1 cellular context compared by ENCODE assay signal in genomic region chr11:953513-953912, GRCh38.
TF ChIP-seq lines count a peak whose summit lies in the region.

No MANE protein-coding gene starts in this region.

TF ChIP-seq in HepG2, 621 proteins besides CTCF, POLR2A, EP300 and RAD21:
- TF ChIP-seq NFE2L2 (IDR thresholded peaks at IDR 0.05; ENCODE audit: low read length) (no peak), ZNF788 (CRISPR knock-in tag; IDR thresholded peaks at IDR 0.05; ENCODE audit: borderline replicate concordance) (0 out of 2 replicates have a peak, but pooled peaks have one; percentile 26), CREM (IDR thresholded peaks at IDR 0.05) (no peak), CREM (CRISPR knock-in tag; IDR thresholded peaks at IDR 0.05) (no peak), DPF2 (CRISPR knock-in tag; IDR thresholded peaks at IDR 0.05; ENCODE audit: borderline replicate concordance, low read depth) (no peak), ZNF780A (CRISPR knock-in tag; IDR thresholded peaks at IDR 0.05) (no peak), ARHGAP35 (CRISPR knock-in tag; IDR thresholded peaks at IDR 0.05; ENCODE audit: borderline replicate concordance) (no peak), ZNF550 (CRISPR knock-in tag; IDR thresholded peaks at IDR 0.05; ENCODE audit: borderline replicate concordance) (no peak), ATF4 (CRISPR knock-in tag; IDR thresholded peaks at IDR 0.05) (peak in 1 of 2 experiments; percentile 91; a peak in 2 of 4 replicates), ZNF121 (CRISPR knock-in tag; IDR thresholded peaks at IDR 0.05) (peak; percentile 49; the same call in 1 of the 2 replicates), U2AF1 (optimal IDR thresholded peaks at IDR 0.05; ENCODE audit: low read depth, low read length) (no peak), FOXO1 (CRISPR knock-in tag; IDR thresholded peaks at IDR 0.05) (no peak), CEBPG (CRISPR knock-in tag; IDR thresholded peaks at IDR 0.05) (peak; percentile 86), CEBPB (IDR thresholded peaks at IDR 0.05; ENCODE audit: borderline replicate concordance, low read depth, low read length) (peak; percentile 49; the same call in 1 of the 2 replicates), TSC22D2 (CRISPR knock-in tag; IDR thresholded peaks at IDR 0.05; ENCODE audit: borderline replicate concordance) (no peak), TBX2 (CRISPR knock-in tag; IDR thresholded peaks at IDR 0.05; ENCODE audit: borderline replicate concordance) (0 out of 2 replicates have a peak, but pooled peaks have one; percentile 26), GTF2F1 (IDR thresholded peaks at IDR 0.05; ENCODE audit: low read length) (no peak), KDM1A (CRISPR knock-in tag; IDR thresholded peaks at IDR 0.05) (no peak), AGO2 (optimal IDR thresholded peaks at IDR 0.05; ENCODE audit: low read depth, low read length) (peak; percentile 15), FOXC1 (CRISPR knock-in tag; IDR thresholded peaks at IDR 0.05; ENCODE audit: borderline replicate concordance) (no peak), ZNF607 (CRISPR knock-in tag; IDR thresholded peaks at IDR 0.05; ENCODE audit: borderline replicate concordance) (no peak)
- TF ChIP-seq, protein P1, sequence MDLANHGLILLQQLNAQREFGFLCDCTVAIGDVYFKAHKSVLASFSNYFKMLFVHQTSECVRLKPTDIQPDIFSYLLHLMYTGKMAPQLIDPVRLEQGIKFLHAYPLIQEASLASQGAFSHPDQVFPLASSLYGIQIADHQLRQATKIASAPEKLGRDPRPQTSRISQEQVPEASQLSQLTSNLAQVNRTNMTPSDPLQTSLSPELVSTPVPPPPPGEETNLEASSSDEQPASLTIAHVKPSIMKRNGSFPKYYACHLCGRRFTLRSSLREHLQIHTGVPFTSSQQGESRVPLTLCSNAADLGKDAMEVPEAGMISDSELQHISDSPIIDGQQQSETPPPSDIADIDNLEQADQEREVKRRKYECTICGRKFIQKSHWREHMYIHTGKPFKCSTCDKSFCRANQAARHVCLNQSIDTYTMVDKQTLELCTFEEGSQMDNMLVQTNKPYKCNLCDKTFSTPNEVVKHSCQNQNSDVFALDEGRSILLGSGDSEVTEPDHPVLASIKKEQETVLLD (CRISPR knock-in tag; IDR thresholded peaks at IDR 0.05; ENCODE audit: low read depth) = no peak
- TF ChIP-seq, protein P2, sequence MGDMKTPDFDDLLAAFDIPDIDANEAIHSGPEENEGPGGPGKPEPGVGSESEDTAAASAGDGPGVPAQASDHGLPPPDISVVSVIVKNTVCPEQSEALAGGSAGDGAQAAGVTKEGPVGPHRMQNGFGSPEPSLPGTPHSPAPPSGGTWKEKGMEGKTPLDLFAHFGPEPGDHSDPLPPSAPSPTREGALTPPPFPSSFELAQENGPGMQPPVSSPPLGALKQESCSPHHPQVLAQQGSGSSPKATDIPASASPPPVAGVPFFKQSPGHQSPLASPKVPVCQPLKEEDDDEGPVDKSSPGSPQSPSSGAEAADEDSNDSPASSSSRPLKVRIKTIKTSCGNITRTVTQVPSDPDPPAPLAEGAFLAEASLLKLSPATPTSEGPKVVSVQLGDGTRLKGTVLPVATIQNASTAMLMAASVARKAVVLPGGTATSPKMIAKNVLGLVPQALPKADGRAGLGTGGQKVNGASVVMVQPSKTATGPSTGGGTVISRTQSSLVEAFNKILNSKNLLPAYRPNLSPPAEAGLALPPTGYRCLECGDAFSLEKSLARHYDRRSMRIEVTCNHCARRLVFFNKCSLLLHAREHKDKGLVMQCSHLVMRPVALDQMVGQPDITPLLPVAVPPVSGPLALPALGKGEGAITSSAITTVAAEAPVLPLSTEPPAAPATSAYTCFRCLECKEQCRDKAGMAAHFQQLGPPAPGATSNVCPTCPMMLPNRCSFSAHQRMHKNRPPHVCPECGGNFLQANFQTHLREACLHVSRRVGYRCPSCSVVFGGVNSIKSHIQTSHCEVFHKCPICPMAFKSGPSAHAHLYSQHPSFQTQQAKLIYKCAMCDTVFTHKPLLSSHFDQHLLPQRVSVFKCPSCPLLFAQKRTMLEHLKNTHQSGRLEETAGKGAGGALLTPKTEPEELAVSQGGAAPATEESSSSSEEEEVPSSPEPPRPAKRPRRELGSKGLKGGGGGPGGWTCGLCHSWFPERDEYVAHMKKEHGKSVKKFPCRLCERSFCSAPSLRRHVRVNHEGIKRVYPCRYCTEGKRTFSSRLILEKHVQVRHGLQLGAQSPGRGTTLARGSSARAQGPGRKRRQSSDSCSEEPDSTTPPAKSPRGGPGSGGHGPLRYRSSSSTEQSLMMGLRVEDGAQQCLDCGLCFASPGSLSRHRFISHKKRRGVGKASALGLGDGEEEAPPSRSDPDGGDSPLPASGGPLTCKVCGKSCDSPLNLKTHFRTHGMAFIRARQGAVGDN (CRISPR knock-in tag; IDR thresholded peaks at IDR 0.05) = peak; percentile 29; the same call in 1 of the 2 replicates
- TF ChIP-seq, protein P3, sequence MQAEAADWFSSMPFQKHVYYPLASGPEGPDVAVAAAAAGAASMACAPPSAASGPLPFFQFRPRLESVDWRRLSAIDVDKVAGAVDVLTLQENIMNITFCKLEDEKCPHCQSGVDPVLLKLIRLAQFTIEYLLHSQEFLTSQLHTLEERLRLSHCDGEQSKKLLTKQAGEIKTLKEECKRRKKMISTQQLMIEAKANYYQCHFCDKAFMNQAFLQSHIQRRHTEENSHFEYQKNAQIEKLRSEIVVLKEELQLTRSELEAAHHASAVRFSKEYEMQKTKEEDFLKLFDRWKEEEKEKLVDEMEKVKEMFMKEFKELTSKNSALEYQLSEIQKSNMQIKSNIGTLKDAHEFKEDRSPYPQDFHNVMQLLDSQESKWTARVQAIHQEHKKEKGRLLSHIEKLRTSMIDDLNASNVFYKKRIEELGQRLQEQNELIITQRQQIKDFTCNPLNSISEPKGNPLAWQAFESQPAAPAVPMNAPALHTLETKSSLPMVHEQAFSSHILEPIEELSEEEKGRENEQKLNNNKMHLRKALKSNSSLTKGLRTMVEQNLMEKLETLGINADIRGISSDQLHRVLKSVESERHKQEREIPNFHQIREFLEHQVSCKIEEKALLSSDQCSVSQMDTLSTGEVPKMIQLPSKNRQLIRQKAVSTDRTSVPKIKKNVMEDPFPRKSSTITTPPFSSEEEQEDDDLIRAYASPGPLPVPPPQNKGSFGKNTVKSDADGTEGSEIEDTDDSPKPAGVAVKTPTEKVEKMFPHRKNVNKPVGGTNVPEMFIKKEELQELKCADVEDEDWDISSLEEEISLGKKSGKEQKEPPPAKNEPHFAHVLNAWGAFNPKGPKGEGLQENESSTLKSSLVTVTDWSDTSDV (CRISPR knock-in tag; IDR thresholded peaks at IDR 0.05) = no peak
